In the genomic region with DNA sequence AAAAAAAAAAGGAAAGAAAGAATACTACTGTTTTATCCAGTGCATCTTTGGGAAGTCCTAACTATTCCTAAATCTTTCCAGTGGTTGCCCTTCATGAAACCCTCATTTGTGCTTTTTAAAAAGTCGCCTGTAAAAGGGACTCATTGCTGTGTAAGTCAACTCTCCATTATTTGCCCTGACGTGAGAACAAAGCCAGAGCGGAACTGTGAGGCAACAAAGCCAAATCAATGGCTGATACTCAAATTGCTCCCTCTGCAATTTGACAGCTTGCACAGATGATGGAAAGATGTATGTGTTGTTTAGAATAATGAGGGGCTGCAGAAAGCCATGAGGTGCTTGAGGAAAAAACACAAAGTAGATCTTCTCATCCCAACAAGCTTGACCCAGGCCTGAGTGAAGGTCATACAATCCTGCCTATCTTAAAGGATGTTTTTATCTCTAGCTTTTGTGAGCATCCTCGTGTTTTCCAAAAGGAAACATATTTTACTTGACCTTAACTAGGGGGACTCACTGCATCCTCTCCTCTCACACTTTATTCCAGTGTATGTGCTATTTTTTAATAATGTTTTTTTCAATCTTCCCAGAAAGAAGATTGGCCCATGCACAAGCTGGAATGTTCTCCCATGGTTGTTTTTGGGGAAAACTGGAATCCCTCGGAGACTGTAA, we compare ENCODE assay signal across 25 cellular contexts. TPM values are rescaled to one million over a fixed set of nuclear protein-coding genes. Genes with fewer than 3 reads are reported as not detected.
DNase-seq lines count a peak whose midpoint lies in the region; ATAC-seq and TF ChIP-seq lines count a peak whose summit lies in the region.
"Had no signal": no experiment of that assay in that cellular context is flagged by ENCODE, and none has a peak within 500 bp of the region (broad histone marks: within the 10 kb centered on the region; RNA-seq: fewer than 3 reads in every experiment).

No MANE protein-coding gene starts in this region.

- H3K27me3 Mint-ChIP-seq in endodermal cell (ENCODE audit: insufficient read depth), result peaks cover 8% of the 10 kb centered on the region
- H3K27me3 Mint-ChIP-seq: CD4-positive, alpha-beta memory T cell had no signal

- no peaks in the 10 kb centered on the region for H3K9me3 Mint-ChIP-seq in endodermal cell
- H3K9me3 Mint-ChIP-seq: GM23338, HFFc6 had no signal

- no peak overlapping the region for H3K4me3 ChIP-seq in left ventricle myocardium inferior
- H3K4me3 ChIP-seq in endodermal cell (ENCODE audit: low read length), result no peak overlapping the region
- no peak overlapping the region for H3K4me3 ChIP-seq in uterus
- H3K4me3 ChIP-seq: GM12878, GM23338, HAP-1, K562 had no signal

- H3K36me3 ChIP-seq in left ventricle myocardium inferior (peaks cover 21% of the 10 kb centered on the region), endodermal cell (ENCODE audit: control insufficient read depth, insufficient read depth, low read length) (peaks cover 15% of the 10 kb centered on the region), uterus (no peaks in the 10 kb centered on the region)
- H3K36me3 ChIP-seq: HAP-1 had no signal

- no peak for TF ChIP-seq CTCF in left ventricle myocardium inferior (IDR thresholded peaks at IDR 0.05; ENCODE audit: borderline replicate concordance)
- no peak for TF ChIP-seq CTCF in endodermal cell (conservative IDR thresholded peaks at IDR 0.05)
- no peak for TF ChIP-seq CTCF in uterus (IDR thresholded peaks at IDR 0.05)

- H3K27me3 ChIP-seq in left ventricle myocardium inferior (ENCODE audit: low read depth), result no peaks in the 10 kb centered on the region
- H3K27me3 ChIP-seq in endodermal cell (ENCODE audit: control insufficient read depth, insufficient read depth, low read length, poor library complexity, severe bottlenecking), result no peaks in the 10 kb centered on the region
- H3K27me3 ChIP-seq in uterus, result no peaks in the 10 kb centered on the region

- peaks cover 15% of the 10 kb centered on the region for H3K36me3 Mint-ChIP-seq in endodermal cell (ENCODE audit: low read depth)

- H3K27ac Mint-ChIP-seq in endodermal cell, result no peak overlapping the region
- H3K27ac Mint-ChIP-seq: GM23338, HFFc6 had no signal

- peaks cover 87% of the 10 kb centered on the region for H3K4me1 ChIP-seq in left ventricle myocardium inferior
- peaks cover 8% of the 10 kb centered on the region for H3K4me1 ChIP-seq in endodermal cell (ENCODE audit: control insufficient read depth, insufficient read depth, low read length)
- no peaks in the 10 kb centered on the region for H3K4me1 ChIP-seq in uterus
- H3K4me1 ChIP-seq: HAP-1 had no signal

- H3K27ac ChIP-seq in left ventricle myocardium inferior (replicated peaks), result peak overlapping the region; percentile 88
- no peak overlapping the region for H3K27ac ChIP-seq in endodermal cell (ENCODE audit: low read depth, low read length)
- no peak overlapping the region for H3K27ac ChIP-seq in uterus

- 73 to 91% methylated on average over 4 to 5 of the region's 5 CpGs for WGBS in endodermal cell (ENCODE audit: insufficient coverage in 1 of 2, insufficient read length in 1 of 2), 2 experiments

- no peak for DNase-seq in left ventricle myocardium inferior
- DNase-seq in left cardiac atrium, result no peak
- peak; percentile 44 for DNase-seq in NCI-H2227 (lab: John Stamatoyannopoulos, UW; ENCODE audit: unreplicated experiment)
- peak; percentile 32 for DNase-seq in endodermal cell
- DNase-seq in uterus, result no peak
- no peak for DNase-seq in NCI-H187 (lab: John Stamatoyannopoulos, UW)
- DNase-seq: C1 segment of cervical spinal cord; CD4-positive, alpha-beta memory T cell; COR-L47; GDM1; HFFc6; Kasumi-1; NCI-H1092 treated with DMSO at 0.1 percent for 48 hours; NCI-H1436; NCI-H2029; NCI-H2171; NCI-H446 treated with DMSO at 0.1 percent for 48 hours; NCI-H526; RPMI8226; SHP77 had no signal

- no peak overlapping the region for H3K4me3 Mint-ChIP-seq in endodermal cell
- H3K4me3 Mint-ChIP-seq: GM23338, HFFc6 had no signal

- no peak overlapping the region for H3K9ac ChIP-seq in endodermal cell (ENCODE audit: extremely low read depth, low read length, poor library complexity, severe bottlenecking)

- TF ChIP-seq POLR2A in uterus (IDR thresholded peaks at IDR 0.05), result no peak

- H3K9me3 ChIP-seq in left ventricle myocardium inferior (replicated peaks), result no peaks in the 10 kb centered on the region
- H3K9me3 ChIP-seq in endodermal cell (ENCODE audit: control insufficient read depth, low read length), result no peaks in the 10 kb centered on the region
- H3K9me3 ChIP-seq in uterus, result no peaks in the 10 kb centered on the region
- H3K9me3 ChIP-seq: HAP-1 had no signal

- intact Hi-C loops in left ventricle myocardium inferior (cut with micrococcal nuclease), result no loop called here
- intact Hi-C loops in left cardiac atrium (cut with DNase I), result no loop called here
- intact Hi-C loops in uterus (cut with DNase I; ENCODE audit: low total_unique reads), result no loop called here

- ATAC-seq in left cardiac atrium (no peak), HG02610 (IDR thresholded peaks at IDR 0.05; ENCODE audit: unreplicated experiment) (no peak)
- ATAC-seq: GM12878, GM23338, K562 had no signal

- H3K4me1 Mint-ChIP-seq in endodermal cell, result peaks cover 41% of the 10 kb centered on the region

RNA-seq across cellular contexts. Expression of a gene that starts 33.4 kb away (rescaled TPM):
- total RNA-seq in left ventricle myocardium inferior (247 TPM), left cardiac atrium (1 to 10 TPM; 8.7 to 9.4 TPM), endodermal cell (10 to 100 TPM; 13.8 to 22.4 TPM), uterus (10 to 100 TPM in 3 of 4 donors, 1 to 10 TPM in 1; 6.8 to 41.3 (median 19.2) TPM)
- 29.6 TPM for polyA plus RNA-seq in endodermal cell (2013, experiment 1 of 2)
- 24.9 TPM for polyA plus RNA-seq in endodermal cell (2013, experiment 2 of 2)

Comparison
In these comparisons a context has a peak if more than half of its experiments do, and no peak if none do; other contexts are left out.
1. DNase-seq: peak in NCI-H2227 (single experiment) and endodermal cell (single experiment); none in left ventricle myocardium inferior (single experiment), left cardiac atrium (single experiment), uterus (0 of 2) and NCI-H187 (0 of 2).